In the genomic region with DNA sequence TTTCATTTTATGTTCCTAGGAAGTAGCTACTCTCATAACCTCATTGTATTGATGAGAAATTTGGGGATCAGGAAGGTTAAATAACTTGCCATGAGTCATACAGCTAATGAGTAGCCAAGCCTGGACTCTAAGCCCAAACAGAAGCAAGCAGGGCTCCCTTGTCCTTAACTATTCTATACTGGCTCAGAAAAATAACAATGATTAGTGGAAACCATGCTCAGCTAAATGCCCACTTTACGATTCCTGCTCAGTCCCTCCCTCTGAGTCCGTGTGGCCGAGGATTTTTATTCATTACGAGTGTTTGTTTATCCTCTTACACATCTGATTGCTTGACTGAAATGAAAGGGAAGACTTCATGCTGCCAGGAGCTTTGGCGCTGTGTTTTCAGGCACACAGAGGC, we compare ENCODE assay signal across 16 cellular contexts.
DNase-seq lines count a peak whose midpoint lies in the region; ATAC-seq and TF ChIP-seq lines count a peak whose summit lies in the region.
"Had no signal": no experiment of that assay in that cellular context is flagged by ENCODE, and none has a peak within 500 bp of the region (broad histone marks: within the 10 kb centered on the region; RNA-seq: fewer than 3 reads in every experiment).

No MANE protein-coding gene starts in this region.

- H4K20me1 ChIP-seq in BLaER1 treated with 17β-estradiol and CSF1 and Interleukin-3, amounts not matched to agents 10 nM and 100 nM = no peaks in the 10 kb centered on the region

- WGBS in thyroid gland, 2 donors = 79 to 82% methylated on average over 5 of the region's 5 CpGs

- no peaks in the 10 kb centered on the region for H3K27me3 ChIP-seq in BLaER1 treated with 17β-estradiol and CSF1 and Interleukin-3, amounts not matched to agents 10 nM and 100 nM
- H3K27me3 ChIP-seq in left lung (no peaks in the 10 kb centered on the region), thyroid gland (no peaks in the 10 kb centered on the region)
- H3K27me3 ChIP-seq: heart right ventricle, MG63, right lobe of liver had no signal

- intact Hi-C loops in left lung (cut with DNase I) (no loop called here), thyroid gland (cut with DNase I) (no loop called here)

- DNase-seq in NCI-H1092 treated with DMSO at 0.1 percent for 48 hours (lab: John Stamatoyannopoulos, UW) (peak; percentile 63), NCI-H774 (lab: John Stamatoyannopoulos, UW) (peak; percentile 49), left lung (no peak), thyroid gland (no peak), COLO829 (ENCODE audit: low spot score) (no peak), mesenteric fat pad (ENCODE audit: low spot score) (no peak)
- DNase-seq: effector CD4-positive, alpha-beta T cell; heart right ventricle; MG63; NCI-H446 treated with DMSO at 0.1 percent for 48 hours; right lobe of liver; SHP77; T-helper 2 cell had no signal

- TF ChIP-seq CTCF in left lung (IDR thresholded peaks at IDR 0.05) (no peak), thyroid gland (IDR thresholded peaks at IDR 0.05) (no peak)

- ATAC-seq in left lung (peak; percentile 64), GM21390 (IDR thresholded peaks at IDR 0.05; ENCODE audit: unreplicated experiment) (no peak)
- ATAC-seq: activated T-helper 17 cell treated with anti-CD3 and anti-CD28 coated beads, Interleukin-2, amount 50 U/mL, for 72 hours; heart right ventricle had no signal

- H3K4me3 ChIP-seq in BLaER1 treated with 17β-estradiol and CSF1 and Interleukin-3, amounts not matched to agents 10 nM and 100 nM = no peak overlapping the region
- no peak overlapping the region for H3K4me3 ChIP-seq in left lung
- no peak overlapping the region for H3K4me3 ChIP-seq in thyroid gland (replicated peaks in 1 of 3)
- H3K4me3 ChIP-seq: heart right ventricle, MG63, right lobe of liver had no signal

- 0 out of 22 replicates have a peak overlapping the region, but pooled peaks of 1 of the 11 experiments have one; percentile 7 for H3K27ac ChIP-seq in BLaER1 treated with 17β-estradiol and CSF1 and Interleukin-3, amounts not matched to agents 10 nM and 100 nM
- H3K27ac ChIP-seq in left lung (no peak overlapping the region), thyroid gland (no peak overlapping the region)
- H3K27ac ChIP-seq: heart right ventricle, right lobe of liver had no signal

- no peak for TF ChIP-seq POLR2A in thyroid gland (IDR thresholded peaks at IDR 0.05)

- peaks cover 32 to 47% (median 40%) of the 10 kb centered on the region in 10 experiments for H3K4me1 ChIP-seq in BLaER1 treated with 17β-estradiol and CSF1 and Interleukin-3, amounts not matched to agents 10 nM and 100 nM
- H3K4me1 ChIP-seq in left lung (peaks cover 0 to 6% of the 10 kb centered on the region in 2 donors), thyroid gland (no peaks in the 10 kb centered on the region)
- H3K4me1 ChIP-seq: heart right ventricle had no signal

- H3K36me3 ChIP-seq in BLaER1 treated with 17β-estradiol and CSF1 and Interleukin-3, amounts not matched to agents 10 nM and 100 nM = peaks cover 12 to 41% (median 22%) of the 10 kb centered on the region in 11 experiments; a peak in 17 of 22 replicates
- H3K36me3 ChIP-seq in left lung (peaks cover 0 to 53% of the 10 kb centered on the region in 2 donors), thyroid gland (no peaks in the 10 kb centered on the region)
- H3K36me3 ChIP-seq: MG63, right lobe of liver had no signal

- H3K9me3 ChIP-seq in BLaER1 treated with 17β-estradiol and CSF1 and Interleukin-3, amounts not matched to agents 10 nM and 100 nM (replicated peaks in 1 of 11) = peaks cover 0 to 18% (median 6%) of the 10 kb centered on the region in 11 experiments; a peak in 12 of 22 replicates
- H3K9me3 ChIP-seq in left lung = no peaks in the 10 kb centered on the region
- H3K9me3 ChIP-seq in thyroid gland = no peaks in the 10 kb centered on the region
- H3K9me3 ChIP-seq: heart right ventricle, MG63, right lobe of liver had no signal

- peak overlapping the region; percentile 44 to 78 (median 51); a peak in 17 of 22 replicates for H3K4me2 ChIP-seq in BLaER1 treated with 17β-estradiol and CSF1 and Interleukin-3, amounts not matched to agents 10 nM and 100 nM

- no peak overlapping the region for H3K9ac ChIP-seq in BLaER1 treated with 17β-estradiol and CSF1 and Interleukin-3, amounts not matched to agents 10 nM and 100 nM

Comparison
In these comparisons a context has a peak if more than half of its experiments do, and no peak if none do; other contexts are left out.
1. DNase-seq: peak in NCI-H1092 treated with DMSO at 0.1 percent for 48 hours (single experiment) and NCI-H774 (single experiment); none in left lung (0 of 2), thyroid gland (0 of 2), COLO829 (single experiment) and mesenteric fat pad (single experiment).